24 cellular contexts compared by ENCODE assay signal in the genomic region with DNA sequence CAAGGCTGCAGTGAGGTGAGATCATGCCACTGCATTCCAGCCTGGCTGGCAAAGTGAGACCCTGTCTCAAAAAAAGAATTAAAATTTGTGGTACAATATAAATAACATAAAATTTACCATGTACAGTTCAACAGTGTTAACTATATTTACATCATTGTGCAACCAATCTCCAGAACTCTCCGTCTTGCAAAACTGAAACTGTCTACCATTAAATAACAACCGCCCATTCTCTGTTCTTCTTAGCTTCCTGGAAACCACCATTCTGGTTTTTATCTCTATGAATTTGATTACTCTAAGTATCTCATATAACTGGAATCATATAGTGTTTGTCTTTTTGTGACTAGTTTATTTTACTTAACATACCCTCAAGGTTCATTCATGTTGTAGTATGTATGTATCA.
DNase-seq lines count a peak whose midpoint lies in the region; ATAC-seq and TF ChIP-seq lines count a peak whose summit lies in the region.
"Had no signal": no experiment of that assay in that cellular context is flagged by ENCODE, and none has a peak within 500 bp of the region (broad histone marks: within the 10 kb centered on the region; RNA-seq: fewer than 3 reads in every experiment).

No MANE protein-coding gene starts in this region.

- H3K9me3 ChIP-seq in gastroesophageal sphincter (no peaks in the 10 kb centered on the region), right lobe of liver (no peaks in the 10 kb centered on the region)
- H3K9me3 ChIP-seq: MG63, spleen, upper lobe of right lung had no signal

- no peaks in the 10 kb centered on the region for H3K36me3 ChIP-seq in gastroesophageal sphincter
- H3K36me3 ChIP-seq in right lobe of liver: no peaks in the 10 kb centered on the region
- H3K36me3 ChIP-seq: MG63, spleen, upper lobe of right lung had no signal

- H3K27ac ChIP-seq in gastroesophageal sphincter (no peak overlapping the region), right lobe of liver (no peak overlapping the region)
- H3K27ac ChIP-seq: PC-9, spleen, upper lobe of right lung had no signal

- no peak overlapping the region for H3K4me3 ChIP-seq in gastroesophageal sphincter
- H3K4me3 ChIP-seq in right lobe of liver: no peak overlapping the region
- H3K4me3 ChIP-seq: MG63, PC-9, spleen, upper lobe of right lung had no signal

- no peaks in the 10 kb centered on the region for H3K27me3 ChIP-seq in gastroesophageal sphincter
- H3K27me3 ChIP-seq in right lobe of liver: no peaks in the 10 kb centered on the region
- H3K27me3 ChIP-seq: MG63, spleen, upper lobe of right lung had no signal

- no peak for TF ChIP-seq EP300 in gastroesophageal sphincter (IDR thresholded peaks at IDR 0.05)

- no peak overlapping the region for H3K27ac Mint-ChIP-seq in stimulated activated effector memory CD8-positive, alpha-beta T cell treated with anti-CD3 and anti-CD28 coated beads, Interleukin-12 subunit alpha, Interleukin-12 subunit beta, amount 100 ng/mL, for 72 hours
- H3K27ac Mint-ChIP-seq: activated naive CD8-positive, alpha-beta T cell; IgD-negative memory B cell had no signal

- 76 to 95% methylated on average over 2 of the region's 2 CpGs for WGBS in gastroesophageal sphincter (ENCODE audit: low coverage in 1 of 2), 2 donors
- 65% methylated on average over 2 of the region's 2 CpGs for WGBS in right lobe of liver (ENCODE audit: insufficient coverage, low coverage, low lambda C conversion rate, missing lambda C conversion rate)

- no peaks in the 10 kb centered on the region for H3K9me3 Mint-ChIP-seq in stimulated activated effector memory CD8-positive, alpha-beta T cell treated with anti-CD3 and anti-CD28 coated beads, Interleukin-12 subunit alpha, Interleukin-12 subunit beta, amount 100 ng/mL, for 72 hours

- H3K4me1 ChIP-seq in gastroesophageal sphincter: peaks cover 0 to 18% (median 3%) of the 10 kb centered on the region in 3 donors
- no peaks in the 10 kb centered on the region for H3K4me1 ChIP-seq in right lobe of liver
- H3K4me1 ChIP-seq: spleen, upper lobe of right lung had no signal

- TF ChIP-seq CTCF in gastroesophageal sphincter (IDR thresholded peaks at IDR 0.05) (no peak), right lobe of liver (IDR thresholded peaks at IDR 0.05) (no peak)

- TF ChIP-seq POLR2A in gastroesophageal sphincter (IDR thresholded peaks at IDR 0.05) (no peak), right lobe of liver (IDR thresholded peaks at IDR 0.05) (no peak)

- intact Hi-C loops in right lobe of liver (cut with DNase I): no loop called here

- H3K4me3 Mint-ChIP-seq in stimulated activated effector memory CD8-positive, alpha-beta T cell treated with anti-CD3 and anti-CD28 coated beads, Interleukin-12 subunit alpha, Interleukin-12 subunit beta, amount 100 ng/mL, for 72 hours: no peak overlapping the region
- H3K4me3 Mint-ChIP-seq: activated naive CD8-positive, alpha-beta T cell had no signal

- no peak for DNase-seq in stimulated activated effector memory CD8-positive, alpha-beta T cell treated with anti-CD3 and anti-CD28 coated beads, Interleukin-12 subunit alpha, Interleukin-12 subunit beta, amount 100 ng/mL, for 72 hours (ENCODE audit: low spot score in 2 of 2)
- DNase-seq in COLO668 (lab: John Stamatoyannopoulos, UW; ENCODE audit: unreplicated experiment): no peak
- DNase-seq in right lobe of liver: no peak
- DNase-seq: activated CD4-positive, alpha-beta T cell treated with anti-CD3 and anti-CD28 coated beads for 4 hours; cerebellar nuclear complex; DND-41; effector CD4-positive, alpha-beta T cell; erythroblast; hypothalamus; islet precursor cell; MG63; NCI-H1694 treated with DMSO at 0.1 percent for 48 hours; NCI-H774; nucleus accumbens; PC-9; spleen; stimulated activated CD4-positive, alpha-beta T cell treated with anti-CD3 and anti-CD28 coated beads, Interleukin-4, amount 100 ng/mL, for 4 hours; upper lobe of right lung had no signal

- no peaks in the 10 kb centered on the region for H3K36me3 Mint-ChIP-seq in stimulated activated effector memory CD8-positive, alpha-beta T cell treated with anti-CD3 and anti-CD28 coated beads, Interleukin-12 subunit alpha, Interleukin-12 subunit beta, amount 100 ng/mL, for 72 hours
- H3K36me3 Mint-ChIP-seq: activated naive CD8-positive, alpha-beta T cell had no signal

- ATAC-seq in GM18868 (IDR thresholded peaks at IDR 0.05; ENCODE audit: unreplicated experiment): peak; percentile 72
- peak; percentile 52 for ATAC-seq in HG02588 (IDR thresholded peaks at IDR 0.05; ENCODE audit: unreplicated experiment)
- ATAC-seq in HG03457 (IDR thresholded peaks at IDR 0.05; ENCODE audit: unreplicated experiment): peak; percentile 52
- peak; percentile 62 for ATAC-seq in stimulated activated effector memory CD8-positive, alpha-beta T cell treated with anti-CD3 and anti-CD28 coated beads, Interleukin-12 subunit alpha, Interleukin-12 subunit beta, amount 100 ng/mL, for 72 hours
- no peak for ATAC-seq in gastroesophageal sphincter
- ATAC-seq in right lobe of liver: no peak
- ATAC-seq: upper lobe of right lung had no signal

- no peaks in the 10 kb centered on the region for H3K4me1 Mint-ChIP-seq in stimulated activated effector memory CD8-positive, alpha-beta T cell treated with anti-CD3 and anti-CD28 coated beads, Interleukin-12 subunit alpha, Interleukin-12 subunit beta, amount 100 ng/mL, for 72 hours

Comparison
In these comparisons a context has a peak if more than half of its experiments do, and no peak if none do; other contexts are left out.
1. ATAC-seq: peak in GM18868 (single experiment), HG02588 (single experiment), HG03457 (single experiment) and stimulated activated effector memory CD8-positive, alpha-beta T cell treated with anti-CD3 and anti-CD28 coated beads, Interleukin-12 subunit alpha, Interleukin-12 subunit beta, amount 100 ng/mL, for 72 hours (single experiment); none in gastroesophageal sphincter (single experiment) and right lobe of liver (0 of 4).